In the genomic region with DNA sequence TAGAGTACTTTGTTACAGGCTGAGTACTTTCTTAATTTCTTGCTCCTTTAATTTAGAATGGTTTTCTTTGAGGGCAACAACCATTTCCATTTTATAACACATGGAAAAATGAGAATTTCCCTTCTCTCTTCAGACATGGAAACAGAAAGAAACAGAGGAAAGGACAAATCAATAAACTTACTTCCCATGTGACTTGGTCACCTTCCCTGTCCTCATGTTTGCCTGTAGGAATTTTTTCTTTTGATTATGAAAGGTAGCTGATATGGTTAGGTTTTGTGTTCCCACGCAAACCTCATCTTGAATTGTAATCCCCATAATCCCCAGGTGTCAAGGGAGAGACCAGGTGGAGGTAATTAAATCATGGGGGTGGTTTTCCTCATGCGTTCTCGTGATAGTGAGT, we compare ENCODE assay signal across 15 cellular contexts.
A peak's percentile ranks its signal among the peaks of the same experiment; 100 is the strongest.
DNase-seq lines count a peak whose midpoint lies in the region; ATAC-seq and TF ChIP-seq lines count a peak whose summit lies in the region.
"Had no signal": no experiment of that assay in that cellular context is flagged by ENCODE, and none has a peak within 500 bp of the region (broad histone marks: within the 10 kb centered on the region; RNA-seq: fewer than 3 reads in every experiment).

No MANE protein-coding gene starts in this region.

- peaks cover 30 to 74% (median 52%) of the 10 kb centered on the region in 10 experiments for H3K4me1 ChIP-seq in BLaER1 treated with 17β-estradiol and CSF1 and Interleukin-3, amounts not matched to agents 10 nM and 100 nM
- H3K4me1 ChIP-seq in hepatocyte (ENCODE audit: insufficient read depth) (peaks cover 21% of the 10 kb centered on the region), gastrocnemius medialis (peaks cover 13 to 19% of the 10 kb centered on the region in 2 donors)

- in situ Hi-C loops in gastrocnemius medialis (cut with MboI; ENCODE audit: low sequenced_read_pairs in 4 of 4): no loop called here

- H3K4me2 ChIP-seq in BLaER1 treated with 17β-estradiol and CSF1 and Interleukin-3, amounts not matched to agents 10 nM and 100 nM: peak overlapping the region; percentile 19 to 89 (median 72)
- H3K4me2 ChIP-seq in hepatocyte: peak overlapping the region; percentile 62

- no peak for TF ChIP-seq POLR2A in gastrocnemius medialis (IDR thresholded peaks at IDR 0.05)

- no peaks in the 10 kb centered on the region for H3K9me2 ChIP-seq in hepatocyte (replicated peaks; ENCODE audit: insufficient read depth)

- no peaks in the 10 kb centered on the region for H3K36me3 ChIP-seq in BLaER1 treated with 17β-estradiol and CSF1 and Interleukin-3, amounts not matched to agents 10 nM and 100 nM
- no peaks in the 10 kb centered on the region for H3K36me3 ChIP-seq in WERI-Rb-1
- H3K36me3 ChIP-seq in hepatocyte (replicated peaks; ENCODE audit: insufficient read depth, low read depth): no peaks in the 10 kb centered on the region
- H3K36me3 ChIP-seq in gastrocnemius medialis: no peaks in the 10 kb centered on the region
- H3K36me3 ChIP-seq: left ventricle myocardium inferior had no signal

- ATAC-seq in gastrocnemius medialis (no peak), omental fat pad (ENCODE audit: low FRiP score) (no peak)

- peak overlapping the region in 9 of 11 experiments; percentile 30 to 77 (median 71); a peak in 16 of 22 replicates for H3K9ac ChIP-seq in BLaER1 treated with 17β-estradiol and CSF1 and Interleukin-3, amounts not matched to agents 10 nM and 100 nM

- no peaks in the 10 kb centered on the region for H3K79me2 ChIP-seq in hepatocyte

- H3K27ac ChIP-seq in BLaER1 treated with 17β-estradiol and CSF1 and Interleukin-3, amounts not matched to agents 10 nM and 100 nM: peak overlapping the region; percentile 79 to 93 (median 89); a peak in 21 of 22 replicates
- H3K27ac ChIP-seq in WERI-Rb-1 (no peak overlapping the region; the same call in 1 of the 2 replicates), hepatocyte (peak overlapping the region; percentile 85), gastrocnemius medialis (peak overlapping the region; percentile 47 to 69 (median 58))

- H3K27me3 ChIP-seq in BLaER1 treated with 17β-estradiol and CSF1 and Interleukin-3, amounts not matched to agents 10 nM and 100 nM: no peaks in the 10 kb centered on the region
- no peaks in the 10 kb centered on the region for H3K27me3 ChIP-seq in WERI-Rb-1 (ENCODE audit: insufficient read depth, low read depth, severe bottlenecking)
- no peaks in the 10 kb centered on the region for H3K27me3 ChIP-seq in hepatocyte
- no peaks in the 10 kb centered on the region for H3K27me3 ChIP-seq in gastrocnemius medialis

- WGBS in hepatocyte (ENCODE audit: low lambda C conversion rate, missing lambda C conversion rate): 27% methylated on average over 3 of the region's 3 CpGs

- DNase-seq in WERI-Rb-1: peak; percentile 8
- DNase-seq in hepatocyte (ENCODE audit: low spot score): no peak
- no peak for DNase-seq in gastrocnemius medialis
- no peak for DNase-seq in ureter (ENCODE audit: low spot score)
- no peak for DNase-seq in posterior cingulate gyrus
- no peak for DNase-seq in omental fat pad (ENCODE audit: low spot score)
- no peak for DNase-seq in amniotic stem cell (lab: John Stamatoyannopoulos, UW)
- DNase-seq: activated CD8-positive, alpha-beta memory T cell treated with anti-CD3 and anti-CD28 coated beads for 24 hours; activated gamma-delta T cell treated with Interleukin-2 at 50 U/mL for 16 hours; KG1; left ventricle myocardium inferior; NCI-H1436 treated with DMSO at 0.1 percent for 48 hours; NCI-H524 treated with DMSO at 0.1 percent for 48 hours; Right ventricle myocardium superior had no signal

- peak overlapping the region; percentile 3 for H2AFZ ChIP-seq in hepatocyte

- TF ChIP-seq CTCF in WERI-Rb-1 (IDR thresholded peaks at IDR 0.05; ENCODE audit: low read depth, low read length): no peak
- TF ChIP-seq CTCF in hepatocyte (IDR thresholded peaks at IDR 0.05; ENCODE audit: poor library complexity): no peak
- no peak for TF ChIP-seq CTCF in gastrocnemius medialis (IDR thresholded peaks at IDR 0.05 in 4 of 5, conservative IDR thresholded peaks at IDR 0.05 in 1 of 5)
- TF ChIP-seq CTCF in omental fat pad (IDR thresholded peaks at IDR 0.05): no peak

- peaks cover 0 to 12% (median 0%) of the 10 kb centered on the region in 11 experiments; a peak in 3 of 22 replicates for H3K9me3 ChIP-seq in BLaER1 treated with 17β-estradiol and CSF1 and Interleukin-3, amounts not matched to agents 10 nM and 100 nM (replicated peaks in 1 of 11)
- H3K9me3 ChIP-seq in WERI-Rb-1 (ENCODE audit: severe bottlenecking): no peaks in the 10 kb centered on the region
- H3K9me3 ChIP-seq in hepatocyte (ENCODE audit: low read depth): no peaks in the 10 kb centered on the region
- H3K9me3 ChIP-seq in gastrocnemius medialis: no peaks in the 10 kb centered on the region
- H3K9me3 ChIP-seq: left ventricle myocardium inferior had no signal

- no peaks in the 10 kb centered on the region for H4K20me1 ChIP-seq in BLaER1 treated with 17β-estradiol and CSF1 and Interleukin-3, amounts not matched to agents 10 nM and 100 nM
- H4K20me1 ChIP-seq in hepatocyte (ENCODE audit: insufficient read depth, poor library complexity, severe bottlenecking): no peaks in the 10 kb centered on the region

- intact Hi-C loops in gastrocnemius medialis (cut with DNase I; ENCODE audit: low total_unique reads): loop anchor here (10.0 kb wide), 1 partner anchor 361 kb away; no protein-coding TSS in a partner anchor
- intact Hi-C loops in posterior cingulate gyrus (cut with DNase I): no loop called here

- H3K4me3 ChIP-seq in BLaER1 treated with 17β-estradiol and CSF1 and Interleukin-3, amounts not matched to agents 10 nM and 100 nM: peak overlapping the region in 3 of 10 experiments; percentile 1 to 19 (median 16); a peak in 4 of 20 replicates
- H3K4me3 ChIP-seq in WERI-Rb-1 (ENCODE audit: low read depth, low read length): no peak overlapping the region
- H3K4me3 ChIP-seq in hepatocyte: no peak overlapping the region
- H3K4me3 ChIP-seq in gastrocnemius medialis: no peak overlapping the region
- H3K4me3 ChIP-seq: left ventricle myocardium inferior had no signal
